In the genomic region with DNA sequence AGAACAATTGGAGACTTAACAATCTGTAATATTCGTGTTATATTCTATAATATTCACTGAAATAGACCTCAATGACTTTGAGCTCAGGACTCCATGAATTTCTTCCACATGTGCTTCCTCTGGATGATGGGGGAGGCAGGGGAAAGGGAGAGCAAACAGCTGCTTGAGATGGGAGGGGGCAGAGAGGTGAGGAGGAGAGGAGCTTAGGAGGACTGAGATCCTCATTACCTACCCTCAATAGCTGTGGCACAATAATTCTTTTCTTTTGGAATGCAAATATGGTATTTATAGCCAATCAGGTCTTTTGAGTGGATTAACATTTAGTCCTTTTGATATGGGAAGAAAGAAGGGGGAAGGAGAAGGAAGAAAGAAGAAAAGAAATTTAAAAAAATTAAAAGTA, we compare ENCODE assay signal across 11 cellular contexts.
DNase-seq lines count a peak whose midpoint lies in the region; ATAC-seq lines count a peak whose summit lies in the region.
"Had no signal": no experiment of that assay in that cellular context is flagged by ENCODE, and none has a peak within 500 bp of the region (broad histone marks: within the 10 kb centered on the region; RNA-seq: fewer than 3 reads in every experiment).

No MANE protein-coding gene starts in this region.

- peak overlapping the region; percentile 37 for H3K9ac ChIP-seq in SK-N-MC (ENCODE audit: insufficient read length)
- H3K9ac ChIP-seq in iPS-20b (ENCODE audit: low read depth, low read length), result peak overlapping the region; percentile 56; the same call in 1 of the 2 replicates

- WGBS in thymus, result 89% methylated on average over 1 of the region's 1 CpG

- H3K4me3 ChIP-seq in SK-N-MC (peak overlapping the region; percentile 67), iPS-20b (ENCODE audit: low read length) (peak overlapping the region; percentile 8; the same call in 1 of the 2 replicates), thymus (ENCODE audit: low read length) (no peak overlapping the region)

- H3K27ac ChIP-seq in SK-N-MC (peak overlapping the region; percentile 92), iPS-20b (ENCODE audit: low read length) (no peak overlapping the region), thymus (ENCODE audit: low read depth) (peak overlapping the region; percentile 42)
- H3K27ac ChIP-seq: VCaP had no signal

- H3K27ac Mint-ChIP-seq in activated T-cell treated with anti-CD3 and anti-CD28 coated beads, Interleukin-2, amount 50 U/mL, for 24 hours, result peak overlapping the region; percentile 82

- H3K4me1 Mint-ChIP-seq in activated T-cell treated with anti-CD3 and anti-CD28 coated beads, Interleukin-2, amount 50 U/mL, for 24 hours (ENCODE audit: low read depth), result peaks cover 74% of the 10 kb centered on the region

- H3K4me1 ChIP-seq in iPS-20b (ENCODE audit: insufficient read depth, low read length) (peaks cover 21% of the 10 kb centered on the region; the same call in 1 of the 2 replicates), thymus (ENCODE audit: control insufficient read depth, insufficient read depth, low read length) (peaks cover 12% of the 10 kb centered on the region)

- no peak for DNase-seq in activated T-cell treated with anti-CD3 and anti-CD28 coated beads, Interleukin-2, amount 50 U/mL, for 24 hours
- no peak for DNase-seq in activated T-cell treated with anti-CD3 and anti-CD28 coated beads, Interleukin-2, amount 50 U/mL, for 1 hour
- no peak for DNase-seq in SK-N-MC (ENCODE audit: low read depth, low spot score)
- DNase-seq in Kasumi-1 (lab: John Stamatoyannopoulos, UW), result no peak
- DNase-seq: AML-193; NK-92 treated with Interleukin-12 subunit alpha and Interleukin-12 subunit beta, amount 100 ng/mL, for 24 hours had no signal

- H3K9me3 ChIP-seq in SK-N-MC (ENCODE audit: low read depth, low read length) (no peaks in the 10 kb centered on the region), iPS-20b (ENCODE audit: insufficient read depth, low read depth, low read length) (no peaks in the 10 kb centered on the region), thymus (ENCODE audit: control insufficient read depth) (no peaks in the 10 kb centered on the region)

- no peaks in the 10 kb centered on the region for H3K27me3 ChIP-seq in iPS-20b (ENCODE audit: insufficient read depth, low read length)
- no peaks in the 10 kb centered on the region for H3K27me3 ChIP-seq in thymus (ENCODE audit: control insufficient read depth, insufficient read depth)

- ATAC-seq in HG02840 (IDR thresholded peaks at IDR 0.05; ENCODE audit: low FRiP score, unreplicated experiment), result no peak
- no peak for ATAC-seq in GM19328 (IDR thresholded peaks at IDR 0.05; ENCODE audit: unreplicated experiment)

- H3K36me3 Mint-ChIP-seq in activated T-cell treated with anti-CD3 and anti-CD28 coated beads, Interleukin-2, amount 50 U/mL, for 24 hours (ENCODE audit: low read depth), result no peaks in the 10 kb centered on the region

- H3K9me3 Mint-ChIP-seq in activated T-cell treated with anti-CD3 and anti-CD28 coated beads, Interleukin-2, amount 50 U/mL, for 24 hours, result no peaks in the 10 kb centered on the region

- no peaks in the 10 kb centered on the region for H3K27me3 Mint-ChIP-seq in activated T-cell treated with anti-CD3 and anti-CD28 coated beads, Interleukin-2, amount 50 U/mL, for 24 hours

- no peaks in the 10 kb centered on the region for H3K36me3 ChIP-seq in SK-N-MC (ENCODE audit: insufficient read depth, low read length)
- H3K36me3 ChIP-seq in iPS-20b (ENCODE audit: insufficient read depth, low read depth, low read length), result no peaks in the 10 kb centered on the region
- no peaks in the 10 kb centered on the region for H3K36me3 ChIP-seq in thymus (ENCODE audit: control insufficient read depth, insufficient read depth)

- H3K4me3 Mint-ChIP-seq in activated T-cell treated with anti-CD3 and anti-CD28 coated beads, Interleukin-2, amount 50 U/mL, for 24 hours, result no peak overlapping the region
